In genomic region chr4:117626664-117627063, GRCh38 we compare ENCODE assay signal across 22 cellular contexts.
"Had no signal": no experiment of that assay in that cellular context is flagged by ENCODE, and none has a peak within 500 bp of the region (broad histone marks: within the 10 kb centered on the region; RNA-seq: fewer than 3 reads in every experiment).

No MANE protein-coding gene starts in this region.

- H3K27ac ChIP-seq: dorsolateral prefrontal cortex, epithelial cell of prostate, gastrocnemius medialis, neural progenitor cell, parathyroid adenoma, stomach, thyroid gland had no signal

- H3K4me2 ChIP-seq: neural progenitor cell had no signal

- H3K4me3 ChIP-seq: dorsolateral prefrontal cortex, gastrocnemius medialis, lung, neural progenitor cell, stomach, thyroid gland had no signal

- H3K9ac ChIP-seq: neural progenitor cell, parathyroid adenoma had no signal

- ATAC-seq: esophagus mucosa; gastrocnemius medialis; left lobe of liver; naive thymus-derived CD4-positive, alpha-beta T cell; sciatic nerve; stimulated activated effector memory CD8-positive, alpha-beta T cell treated with anti-CD3 and anti-CD28 coated beads, Interleukin-12 subunit alpha, Interleukin-12 subunit beta, amount 100 ng/mL, for 72 hours had no signal

- H3K9me3 ChIP-seq: gastrocnemius medialis, stomach, thyroid gland had no signal

- H3K27me3 ChIP-seq: dorsolateral prefrontal cortex, gastrocnemius medialis, neural progenitor cell, stomach, thyroid gland had no signal

- H3K4me1 ChIP-seq: gastrocnemius medialis, neural progenitor cell, parathyroid adenoma, stomach, thyroid gland had no signal

- H3K79me2 ChIP-seq: parathyroid adenoma had no signal

- H3K36me3 ChIP-seq: gastrocnemius medialis, neural progenitor cell, stomach, thyroid gland had no signal

- H2AFZ ChIP-seq: neural progenitor cell, parathyroid adenoma had no signal

- DNase-seq: cerebellar nuclear complex; cortex of kidney; dorsolateral prefrontal cortex; effector CD4-positive, alpha-beta T cell; foreskin fibroblast; gastrocnemius medialis; head of caudate nucleus; mesenchymal stem cell; naive thymus-derived CD4-positive, alpha-beta T cell; stimulated activated CD4-positive, alpha-beta T cell treated with anti-CD3 and anti-CD28 coated beads, Interleukin-2, amount 100 ng/mL, for 24 hours; stimulated activated CD4-positive, alpha-beta T cell treated with anti-CD3 and anti-CD28 coated beads, Interleukin-4, amount 100 ng/mL, for 24 hours; stimulated activated naive CD4-positive, alpha-beta T cell treated with Interleukin-2 at 50 U/mL for 16 hours; stomach; thyroid gland had no signal
